Comparison of ENCODE assay signal across 9 cellular contexts in the genomic region with DNA sequence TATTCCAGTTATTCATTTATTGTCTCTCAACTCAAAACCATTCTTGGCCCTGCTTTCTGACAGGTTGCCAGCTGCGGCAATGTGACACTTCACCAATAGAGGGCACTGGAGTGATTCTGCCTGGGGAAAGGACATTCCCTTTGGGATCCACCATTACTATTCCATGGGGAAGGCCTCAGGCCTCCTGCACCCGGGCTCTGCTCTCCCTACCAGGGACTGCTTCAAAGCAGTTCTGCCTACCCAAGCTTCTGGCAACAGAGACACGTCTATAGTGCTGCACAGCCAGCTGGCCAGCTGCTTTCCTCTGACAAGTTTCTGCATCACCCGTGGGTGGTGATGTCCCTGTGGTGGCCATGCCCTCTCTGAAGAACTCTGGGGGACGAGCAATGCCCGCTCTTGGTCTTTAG.
DNase-seq lines count a peak whose midpoint lies in the region; ATAC-seq, FAIRE-seq and TF ChIP-seq lines count a peak whose summit lies in the region.
"Had no signal": no experiment of that assay in that cellular context is flagged by ENCODE, and none has a peak within 500 bp of the region (broad histone marks: within the 10 kb centered on the region; RNA-seq: fewer than 3 reads in every experiment).

No MANE protein-coding gene starts in this region.

- H3K9me3 ChIP-seq in T-helper 17 cell (ENCODE audit: control insufficient read depth, low read length, poor library complexity, severe bottlenecking) (no peaks in the 10 kb centered on the region), liver (ENCODE audit: control insufficient read depth in 4 of 4, low read length in 3 of 4) (no peaks in the 10 kb centered on the region)

- H3K9ac ChIP-seq in liver (ENCODE audit: low read depth in 1 of 2, low read length in 2 of 2), result no peak overlapping the region

- TF ChIP-seq CTCF in liver (IDR thresholded peaks at IDR 0.05; ENCODE audit: low read depth, low read length, missing input control), result peak; percentile 91

- no peak overlapping the region for H3K27ac ChIP-seq in liver (ENCODE audit: low read depth in 1 of 2, low read length in 2 of 2)

- ATAC-seq in T-helper 17 cell (peak; percentile 63), GM21737 (IDR thresholded peaks at IDR 0.05; ENCODE audit: unreplicated experiment) (no peak)

- H3K27me3 ChIP-seq in liver (ENCODE audit: control insufficient read depth in 4 of 4, insufficient read depth in 4 of 4, low read length in 3 of 4), result no peaks in the 10 kb centered on the region

- WGBS in liver, result 64% methylated on average over 6 of the region's 6 CpGs

- peaks cover 4 to 27% (median 17%) of the 10 kb centered on the region in 4 donors for H3K4me1 ChIP-seq in liver (ENCODE audit: control insufficient read depth in 4 of 4, insufficient read depth in 4 of 4, low read length in 3 of 4)

- DNase-seq in DMS 273 (lab: John Stamatoyannopoulos, UW; ENCODE audit: unreplicated experiment), result peak; percentile 87
- peak; percentile 3 for DNase-seq in HTR-8/SVneo (ENCODE audit: insufficient read length, low spot score)
- peak in 2 of 3 donors; percentile 16 to 32 for DNase-seq in T-helper 17 cell
- peak; percentile 17 for DNase-seq in central memory CD4-positive, alpha-beta T cell
- peak; percentile 11 for DNase-seq in stimulated activated CD8-positive, alpha-beta memory T cell treated with anti-CD3 and anti-CD28 coated beads, Interleukin-4, amount 100 ng/mL, for 24 hours (ENCODE audit: low read depth)
- no peak for DNase-seq in dedifferentiated amniotic fluid mesenchymal stem cell (ENCODE audit: extremely low spot score)
- DNase-seq: IMR-90 had no signal

- H3K4me1 Mint-ChIP-seq in T-helper 17 cell, result peaks cover 45% of the 10 kb centered on the region

- H3K27ac Mint-ChIP-seq in T-helper 17 cell, result peak overlapping the region; percentile 53

- peak; percentile 96 to 97 for TF ChIP-seq RAD21 in liver (IDR thresholded peaks at IDR 0.05)

- no peak overlapping the region for H3K4me3 ChIP-seq in liver (ENCODE audit: low read depth in 1 of 3, low read length in 3 of 3)

- FAIRE-seq in HTR-8/SVneo (lab: Jason Lieb, UNC), result no peak

- no peaks in the 10 kb centered on the region for H3K36me3 ChIP-seq in liver (ENCODE audit: control insufficient read depth in 4 of 4, insufficient read depth in 3 of 4, low read depth in 1 of 4, low read length in 3 of 4)

- H3K4me3 Mint-ChIP-seq in T-helper 17 cell, result no peak overlapping the region

- peaks cover 5% of the 10 kb centered on the region for H3K36me3 Mint-ChIP-seq in T-helper 17 cell (ENCODE audit: low read depth)

- H3K27me3 Mint-ChIP-seq in T-helper 17 cell, result no peaks in the 10 kb centered on the region

TF ChIP-seq in liver, 16 proteins besides CTCF, POLR2A, EP300 and RAD21:
- no peak for TF ChIP-seq HNF4G (IDR thresholded peaks at IDR 0.05)
- TF ChIP-seq TAF1 (conservative IDR thresholded peaks at IDR 0.05), result no peak
- peak in 1 of 2 donors; percentile 8 for TF ChIP-seq RXRA (IDR thresholded peaks at IDR 0.05)
- TF ChIP-seq YY1 (IDR thresholded peaks at IDR 0.05), result no peak
- TF ChIP-seq GABPA (IDR thresholded peaks at IDR 0.05 in 1 of 2, conservative IDR thresholded peaks at IDR 0.05 in 1 of 2), result no peak
- TF ChIP-seq, protein P1, sequence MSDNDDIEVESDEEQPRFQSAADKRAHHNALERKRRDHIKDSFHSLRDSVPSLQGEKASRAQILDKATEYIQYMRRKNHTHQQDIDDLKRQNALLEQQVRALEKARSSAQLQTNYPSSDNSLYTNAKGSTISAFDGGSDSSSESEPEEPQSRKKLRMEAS (IDR thresholded peaks at IDR 0.05), result no peak
- no peak for TF ChIP-seq FOXA2 (IDR thresholded peaks at IDR 0.05)
- TF ChIP-seq, protein P2, sequence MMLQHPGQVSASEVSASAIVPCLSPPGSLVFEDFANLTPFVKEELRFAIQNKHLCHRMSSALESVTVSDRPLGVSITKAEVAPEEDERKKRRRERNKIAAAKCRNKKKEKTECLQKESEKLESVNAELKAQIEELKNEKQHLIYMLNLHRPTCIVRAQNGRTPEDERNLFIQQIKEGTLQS (IDR thresholded peaks at IDR 0.05), result no peak
- no peak for TF ChIP-seq EGR1 (IDR thresholded peaks at IDR 0.05; ENCODE audit: low read depth in 2 of 2)
- TF ChIP-seq FOXA1 (IDR thresholded peaks at IDR 0.05), result no peak
- TF ChIP-seq JUND (IDR thresholded peaks at IDR 0.05), result no peak
- peak; percentile 14 for TF ChIP-seq NR2F2 (IDR thresholded peaks at IDR 0.05)
- no peak for TF ChIP-seq REST (IDR thresholded peaks at IDR 0.05)
- TF ChIP-seq ZBTB33 (IDR thresholded peaks at IDR 0.05), result no peak
TF ChIP-seq in liver: peak in this region for 2.
